ENCODE assay signal across 16 cellular contexts in the genomic region with DNA sequence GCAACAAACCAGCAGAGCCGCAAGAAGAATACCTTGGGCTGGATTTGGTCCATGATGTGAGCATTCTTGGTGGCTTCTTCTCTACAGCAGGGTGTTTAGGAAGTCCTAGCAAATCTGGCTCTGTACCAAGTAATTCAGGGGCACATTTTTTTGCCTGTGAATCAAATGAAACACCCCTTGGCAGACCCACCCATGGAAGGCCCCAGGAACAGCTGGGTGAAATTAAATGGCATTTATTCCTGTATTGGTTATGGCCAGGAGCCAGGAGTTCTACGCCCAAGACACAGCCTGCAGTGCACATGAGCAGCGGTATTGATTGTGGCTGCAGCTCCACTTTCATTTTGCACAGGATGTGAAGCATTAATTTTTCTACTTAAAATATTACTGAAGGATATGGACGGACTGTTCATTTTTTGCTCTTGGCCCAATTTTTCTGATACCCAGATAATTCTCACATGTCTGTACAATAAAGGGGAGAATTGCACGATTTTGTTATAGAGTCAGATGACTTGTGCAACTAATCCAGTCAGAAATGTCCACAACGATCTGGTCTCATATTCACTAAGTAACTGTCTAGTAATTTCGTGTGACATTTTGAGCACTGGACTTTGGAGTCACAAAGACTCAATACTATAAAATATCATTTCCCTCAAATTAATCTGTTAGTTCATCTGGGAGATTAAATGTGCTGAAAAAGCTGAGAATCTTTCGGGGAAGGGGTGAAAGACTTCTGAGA.
DNase-seq lines count a peak whose midpoint lies in the region; FAIRE-seq and TF ChIP-seq lines count a peak whose summit lies in the region.
"Had no signal": no experiment of that assay in that cellular context is flagged by ENCODE, and none has a peak within 500 bp of the region (broad histone marks: within the 10 kb centered on the region; RNA-seq: fewer than 3 reads in every experiment).

No MANE protein-coding gene starts in this region.

- H3K27ac ChIP-seq in esophagus muscularis mucosa (replicated peaks in 1 of 4) (no peak overlapping the region), transverse colon (no peak overlapping the region), kidney (ENCODE audit: low read depth in 2 of 2, low read length in 2 of 2) (no peak overlapping the region)
- H3K27ac ChIP-seq: heart left ventricle, left ventricle myocardium inferior, upper lobe of left lung had no signal

- H3K9ac ChIP-seq in kidney (ENCODE audit: low read length in 2 of 2) = no peak overlapping the region

- no peak for TF ChIP-seq POLR2A in esophagus muscularis mucosa (IDR thresholded peaks at IDR 0.05; ENCODE audit: low read depth)
- no peak for TF ChIP-seq POLR2A in transverse colon (IDR thresholded peaks at IDR 0.05)

- in situ Hi-C loops in transverse colon (cut with MboI; ENCODE audit: low pct_ligation_motif_present in 1 of 4, low pct_unique_long_range_greater_than_20kb in 1 of 4, low sequenced_read_pairs in 3 of 4) = no loop called here

- H3K36me3 ChIP-seq in esophagus muscularis mucosa (no peaks in the 10 kb centered on the region), transverse colon (no peaks in the 10 kb centered on the region), kidney (ENCODE audit: control insufficient read depth in 1 of 2, insufficient read depth in 2 of 2, low read length in 2 of 2) (no peaks in the 10 kb centered on the region)
- H3K36me3 ChIP-seq: heart left ventricle, left ventricle myocardium inferior, upper lobe of left lung had no signal

- H3K27me3 ChIP-seq in esophagus muscularis mucosa (no peaks in the 10 kb centered on the region), transverse colon (no peaks in the 10 kb centered on the region)
- H3K27me3 ChIP-seq: heart left ventricle, upper lobe of left lung had no signal

- TF ChIP-seq EP300 in esophagus muscularis mucosa (IDR thresholded peaks at IDR 0.05) = no peak
- no peak for TF ChIP-seq EP300 in transverse colon (IDR thresholded peaks at IDR 0.05; ENCODE audit: low read depth)

- H3K9me3 ChIP-seq in esophagus muscularis mucosa (no peaks in the 10 kb centered on the region), transverse colon (no peaks in the 10 kb centered on the region), kidney (ENCODE audit: control insufficient read depth in 1 of 2, low read length in 2 of 2) (no peaks in the 10 kb centered on the region)
- H3K9me3 ChIP-seq: heart left ventricle, left ventricle myocardium inferior, upper lobe of left lung had no signal

- FAIRE-seq in kidney (lab: Jason Lieb, UNC) = no peak

- H3K4me3 ChIP-seq in esophagus muscularis mucosa (no peak overlapping the region), transverse colon (no peak overlapping the region), kidney (ENCODE audit: low read length in 2 of 2) (no peak overlapping the region)
- H3K4me3 ChIP-seq: heart left ventricle, left ventricle myocardium inferior had no signal

- DNase-seq in NCI-H345 (lab: John Stamatoyannopoulos, UW) (peak; percentile 5), NCI-H345 treated with DMSO at 0.1 percent for 48 hours (lab: John Stamatoyannopoulos, UW; ENCODE audit: unreplicated experiment) (no peak), NCI-H446 (lab: John Stamatoyannopoulos, UW) (peak; percentile 8 to 77), esophagus muscularis mucosa (ENCODE audit: extremely low spot score) (peak; percentile 89), transverse colon (peak; percentile 11), Ammon's horn (ENCODE audit: low spot score) (no peak), kidney (no peak)
- DNase-seq in NK-92 treated with Interleukin-12 subunit alpha and Interleukin-12 subunit beta, amount 100 ng/mL, for 24 hours (lab: John Stamatoyannopoulos, UW) = no peak
- DNase-seq: activated naive CD4-positive, alpha-beta T cell treated with Interleukin-2 at 50 U/mL for 16 hours; DMS153; heart left ventricle; left ventricle myocardium inferior; NCI-H510A treated with DMSO at 0.1 percent for 48 hours; SIG-M5; stimulated activated CD4-positive, alpha-beta T cell treated with anti-CD3 and anti-CD28 coated beads, Interleukin-15, amount 100 ng/mL, for 24 hours; upper lobe of left lung had no signal

- TF ChIP-seq CTCF in esophagus muscularis mucosa (IDR thresholded peaks at IDR 0.05) (no peak), transverse colon (IDR thresholded peaks at IDR 0.05) (no peak), kidney (IDR thresholded peaks at IDR 0.05; ENCODE audit: borderline replicate concordance, extremely low read depth, insufficient read depth) (no peak)

- H3K4me1 ChIP-seq in esophagus muscularis mucosa (no peaks in the 10 kb centered on the region), transverse colon (no peaks in the 10 kb centered on the region), kidney (ENCODE audit: control insufficient read depth in 1 of 2, insufficient read depth in 1 of 2, low read depth in 1 of 2, low read length in 2 of 2) (peaks cover 0 to 3% of the 10 kb centered on the region in 2 donors)
- H3K4me1 ChIP-seq: heart left ventricle, left ventricle myocardium inferior had no signal

- WGBS in esophagus muscularis mucosa = 89% methylated on average over 8 of the region's 8 CpGs
- WGBS in transverse colon (ENCODE audit: low coverage in 1 of 2), 2 donors = 51 to 56% methylated on average over 5 to 8 of the region's 8 CpGs

- intact Hi-C loops in esophagus muscularis mucosa (cut with DNase I) = no loop called here
- intact Hi-C loops in transverse colon (cut with DNase I; ENCODE audit: low total_unique reads) = no loop called here
- intact Hi-C loops in kidney (cut with DNase I) = no loop called here

Comparison
In these comparisons a context has a peak if more than half of its experiments do, and no peak if none do; other contexts are left out.
1. DNase-seq: peak in NCI-H345 (single experiment), NCI-H446 (2 of 2), esophagus muscularis mucosa (single experiment) and transverse colon (single experiment); none in NCI-H345 treated with DMSO at 0.1 percent for 48 hours (single experiment), Ammon's horn (single experiment), kidney (single experiment) and NK-92 treated with Interleukin-12 subunit alpha and Interleukin-12 subunit beta, amount 100 ng/mL, for 24 hours (single experiment).